Comparison of ENCODE assay signal across 13 cellular contexts in the genomic region with DNA sequence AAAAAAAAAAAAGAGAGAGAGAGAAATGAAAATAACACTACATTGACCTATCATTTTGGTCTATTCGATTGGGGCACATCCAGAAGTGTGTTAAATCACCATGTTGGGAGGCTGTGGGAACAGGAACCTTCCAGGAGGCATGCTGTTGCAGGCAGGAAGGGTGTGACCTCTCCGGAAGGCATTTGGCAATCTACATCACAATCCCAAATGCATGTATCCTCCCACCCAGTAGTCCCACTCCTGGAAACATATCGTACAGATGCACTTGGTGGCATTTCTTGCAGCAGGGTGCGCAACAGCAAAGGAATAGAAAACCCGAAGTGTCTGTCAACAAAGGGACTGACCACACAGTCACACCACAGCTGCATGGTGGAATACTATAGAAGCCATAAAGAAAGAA. TPM values are rescaled to one million over a fixed set of nuclear protein-coding genes. Genes with fewer than 3 reads are reported as not detected.
DNase-seq lines count a peak whose midpoint lies in the region; ATAC-seq and TF ChIP-seq lines count a peak whose summit lies in the region.
"Had no signal": no experiment of that assay in that cellular context is flagged by ENCODE, and none has a peak within 500 bp of the region (broad histone marks: within the 10 kb centered on the region; RNA-seq: fewer than 3 reads in every experiment).

No MANE protein-coding gene starts in this region.

- no peak overlapping the region for H3K4ac ChIP-seq in mesendoderm (ENCODE audit: low read depth, low read length)

- H3K36me3 ChIP-seq in lower lobe of right lung (no peaks in the 10 kb centered on the region), mesendoderm (ENCODE audit: control insufficient read depth, insufficient read depth, low read length) (no peaks in the 10 kb centered on the region), neural progenitor cell (no peaks in the 10 kb centered on the region)

- H3K4me1 ChIP-seq in lower lobe of right lung (peaks cover 62% of the 10 kb centered on the region), mesendoderm (ENCODE audit: control insufficient read depth, low read depth, low read length) (no peaks in the 10 kb centered on the region), neural progenitor cell (peaks cover 9% of the 10 kb centered on the region)

- H3K9me3 ChIP-seq in lower lobe of right lung (no peaks in the 10 kb centered on the region), neural progenitor cell (ENCODE audit: low read depth) (no peaks in the 10 kb centered on the region)
- H3K9me3 ChIP-seq: body of pancreas had no signal

- H4K20me1 ChIP-seq in neural progenitor cell (ENCODE audit: low read depth): no peaks in the 10 kb centered on the region

- H2BK120ac ChIP-seq in mesendoderm (ENCODE audit: low read depth, low read length): no peak overlapping the region

- TF ChIP-seq CTCF in dorsolateral prefrontal cortex (IDR thresholded peaks at IDR 0.05 in 54 of 56, conservative IDR thresholded peaks at IDR 0.05 in 2 of 56; ENCODE audit: low read depth in 1 of 56, partially characterized antibody in 56 of 56) (peak in 8 of 56 donors; percentile 13 to 39 (median 16)), lower lobe of right lung (IDR thresholded peaks at IDR 0.05) (no peak), neural progenitor cell (IDR thresholded peaks at IDR 0.05) (no peak)

- intact Hi-C loops in dorsolateral prefrontal cortex (cut with DNase I): no loop called here
- intact Hi-C loops in lower lobe of right lung (cut with DNase I): no loop called here

- H3K27ac Mint-ChIP-seq in neural progenitor cell: no peak overlapping the region
- H3K27ac Mint-ChIP-seq: nephron progenitor cell had no signal

- H3K9me3 Mint-ChIP-seq in neural progenitor cell: no peaks in the 10 kb centered on the region
- H3K9me3 Mint-ChIP-seq: nephron progenitor cell had no signal

- H2AK5ac ChIP-seq in mesendoderm (ENCODE audit: low read length): no peak overlapping the region

- H3K18ac ChIP-seq in mesendoderm (ENCODE audit: low read length): no peak overlapping the region

- no peak overlapping the region for H3K56ac ChIP-seq in mesendoderm (ENCODE audit: low read length)

- H3F3A ChIP-seq in neural progenitor cell (ENCODE audit: low read depth): peaks cover 5% of the 10 kb centered on the region

- ATAC-seq in lower lobe of right lung: peak; percentile 45 to 61
- ATAC-seq: body of pancreas had no signal

- no peaks in the 10 kb centered on the region for H3K36me3 Mint-ChIP-seq in neural progenitor cell

- H4K5ac ChIP-seq in mesendoderm (ENCODE audit: low read length): no peak overlapping the region

- peak overlapping the region in 16 of 59 donors; percentile 0 to 87 (median 24) for H3K4me3 ChIP-seq in dorsolateral prefrontal cortex
- no peak overlapping the region for H3K4me3 ChIP-seq in lower lobe of right lung
- H3K4me3 ChIP-seq in mesendoderm (ENCODE audit: low read length): no peak overlapping the region
- no peak overlapping the region for H3K4me3 ChIP-seq in neural progenitor cell
- H3K4me3 ChIP-seq: body of pancreas had no signal

- no peak overlapping the region for H3K9ac ChIP-seq in mesendoderm (ENCODE audit: low read length)
- H3K9ac ChIP-seq in neural progenitor cell: no peak overlapping the region

- H3K79me1 ChIP-seq in mesendoderm (ENCODE audit: low read length): no peaks in the 10 kb centered on the region

- H4K8ac ChIP-seq in mesendoderm (ENCODE audit: low read depth, low read length): no peak overlapping the region

- peaks cover 5% of the 10 kb centered on the region for H3K27me3 Mint-ChIP-seq in neural progenitor cell (ENCODE audit: insufficient read depth, low read depth)

- no peak overlapping the region for H3K4me3 Mint-ChIP-seq in neural progenitor cell
- H3K4me3 Mint-ChIP-seq: nephron progenitor cell had no signal

- no peak overlapping the region for H3K23ac ChIP-seq in mesendoderm (ENCODE audit: low read length)

- H3K27me3 ChIP-seq in dorsolateral prefrontal cortex (no peaks in the 10 kb centered on the region), lower lobe of right lung (ENCODE audit: low read depth) (no peaks in the 10 kb centered on the region), mesendoderm (ENCODE audit: insufficient read depth, low read length, poor library complexity) (no peaks in the 10 kb centered on the region), neural progenitor cell (peaks cover under 1% of the 10 kb centered on the region)
- H3K27me3 ChIP-seq: body of pancreas had no signal

- H2AFZ ChIP-seq in neural progenitor cell (replicated peaks): no peak overlapping the region

- WGBS in mesendoderm (ENCODE audit: extremely low coverage, insufficient coverage, low lambda C conversion rate): no CpG with 5 or more reads among the region's 5 CpGs

- peaks cover 12% of the 10 kb centered on the region for H3K4me1 Mint-ChIP-seq in neural progenitor cell
- H3K4me1 Mint-ChIP-seq: nephron progenitor cell had no signal

- H3K4me2 ChIP-seq in mesendoderm (ENCODE audit: low read length): no peak overlapping the region
- H3K4me2 ChIP-seq in neural progenitor cell: no peak overlapping the region

- H3K79me2 ChIP-seq in mesendoderm (ENCODE audit: control insufficient read depth, insufficient read depth, low read length) (no peaks in the 10 kb centered on the region), neural progenitor cell (ENCODE audit: low read depth) (no peaks in the 10 kb centered on the region)

- H3K27ac ChIP-seq in dorsolateral prefrontal cortex (peak overlapping the region in 58 of 59 donors; percentile 30 to 99 (median 95)), lower lobe of right lung (peak overlapping the region; percentile 40), mesendoderm (ENCODE audit: low read depth, low read length) (no peak overlapping the region), neural progenitor cell (no peak overlapping the region)

- no peak overlapping the region for H2BK15ac ChIP-seq in mesendoderm (replicated peaks; ENCODE audit: low read depth)

- DNase-seq in CMK (ENCODE audit: low read depth): peak; percentile 70
- peak; percentile 67 for DNase-seq in NCI-H226
- DNase-seq in dorsolateral prefrontal cortex: peak in 1 of 10 donors; percentile 25
- DNase-seq in lower lobe of right lung: no peak
- no peak for DNase-seq in mesendoderm
- DNase-seq in activated effector memory CD4-positive, alpha-beta T cell treated with anti-CD3 and anti-CD28 coated beads, Interleukin-2, amount 50 U/mL, for 16 hours: no peak
- no peak for DNase-seq in HCEC 1CT
- no peak for DNase-seq in neural progenitor cell (ENCODE audit: low spot score)
- DNase-seq: activated T-cell treated with anti-CD3 and anti-CD28 coated beads, Interleukin-2, amount 50 U/mL, for 1 hour; C1 segment of cervical spinal cord; NCI-H2081; nephron progenitor cell had no signal

- H2BK5ac ChIP-seq in mesendoderm (ENCODE audit: low read length): no peak overlapping the region

RNA-seq across cellular contexts. Expression of gene PLLP, which starts 7.9 kb away (rescaled TPM):
- total RNA-seq in dorsolateral prefrontal cortex (100 to 1,000 TPM in 55 of 120 experiments, 10 to 100 TPM in 65; 20.8 to 459 (median 91.3) TPM), lower lobe of right lung (77.5 TPM), neural progenitor cell (ENCODE audit: low replicate concordance) (0.86 and 1.6 TPM in 2 replicates)
- polyA plus RNA-seq in mesendoderm (2013, experiment 1 of 2): 0.97 TPM
- 0.91 TPM for polyA plus RNA-seq in mesendoderm (2013, experiment 2 of 2)

RNA-seq across cellular contexts. Expression of gene ARL2BP, which starts 31.5 kb away (rescaled TPM):
- total RNA-seq in dorsolateral prefrontal cortex: 10 to 100 TPM; 36.8 to 68.6 (median 51.1) TPM
- 58.1 TPM for total RNA-seq in lower lobe of right lung
- 16.7 TPM for polyA plus RNA-seq in mesendoderm (2013, experiment 1 of 2)
- polyA plus RNA-seq in mesendoderm (2013, experiment 2 of 2): 16.9 TPM
- 36.1 and 41.5 TPM in 2 replicates for total RNA-seq in neural progenitor cell (ENCODE audit: low replicate concordance)

Comparison
In these comparisons a context has a peak if more than half of its experiments do, and no peak if none do; other contexts are left out.
1. DNase-seq: peak in CMK (single experiment) and NCI-H226 (single experiment); none in lower lobe of right lung (single experiment), mesendoderm (single experiment), activated effector memory CD4-positive, alpha-beta T cell treated with anti-CD3 and anti-CD28 coated beads, Interleukin-2, amount 50 U/mL, for 16 hours (single experiment), HCEC 1CT (single experiment) and neural progenitor cell (single experiment).
2. H3K27ac ChIP-seq: peak in dorsolateral prefrontal cortex (58 of 59) and lower lobe of right lung (single experiment); none in mesendoderm (single experiment) and neural progenitor cell (single experiment).